Comparison of ENCODE assay signal across 8 cellular contexts in genomic region chr17:61410555-61411089, GRCh38. TPM values are rescaled to one million over a fixed set of nuclear protein-coding genes. Genes with fewer than 3 reads are reported as not detected.
A peak's percentile ranks its signal among the peaks of the same experiment; 100 is the strongest.
DNase-seq lines count a peak whose midpoint lies in the region; ATAC-seq and TF ChIP-seq lines count a peak whose summit lies in the region.

No MANE protein-coding gene starts in this region.

- H3K36me3 ChIP-seq in endodermal cell (ENCODE audit: control insufficient read depth, insufficient read depth, low read length) = no peaks in the 10 kb centered on the region

- peaks cover 11% of the 10 kb centered on the region for H3K4me1 Mint-ChIP-seq in endodermal cell

- H3K27ac ChIP-seq in endodermal cell (ENCODE audit: low read depth, low read length) = no peak overlapping the region

- peak overlapping the region; percentile 60 for H3K4me3 Mint-ChIP-seq in endodermal cell

- DNase-seq in CD1c-positive myeloid dendritic cell (ENCODE audit: extremely low spot score) (peak; percentile 51), endodermal cell (peak; percentile 98), mucosa of gallbladder (ENCODE audit: low spot score) (peak; percentile 77)
- DNase-seq in activated CD8-positive, alpha-beta memory T cell treated with anti-CD3 and anti-CD28 coated beads for 4 hours (ENCODE audit: low read depth in 2 of 2) = peak; percentile 47
- DNase-seq in stimulated activated CD8-positive, alpha-beta memory T cell treated with anti-CD3 and anti-CD28 coated beads, Interleukin-4, amount 100 ng/mL, for 4 hours (ENCODE audit: low read depth in 2 of 2, low spot score in 1 of 2) = peak; percentile 47 to 51

- H3K9me3 ChIP-seq in endodermal cell (ENCODE audit: control insufficient read depth, low read length) = no peaks in the 10 kb centered on the region

- no peak overlapping the region for H3K27ac Mint-ChIP-seq in endodermal cell

- no peak for ATAC-seq in GM18873 (IDR thresholded peaks at IDR 0.05; ENCODE audit: low FRiP score, unreplicated experiment)
- ATAC-seq in GM21619 (IDR thresholded peaks at IDR 0.05; ENCODE audit: unreplicated experiment) = no peak

- H3K27me3 Mint-ChIP-seq in endodermal cell (ENCODE audit: insufficient read depth) = peaks cover 84% of the 10 kb centered on the region

- H3K4me1 ChIP-seq in endodermal cell (ENCODE audit: control insufficient read depth, insufficient read depth, low read length) = no peaks in the 10 kb centered on the region

- H3K9ac ChIP-seq in endodermal cell (ENCODE audit: extremely low read depth, low read length, poor library complexity, severe bottlenecking) = no peak overlapping the region

- TF ChIP-seq CTCF in LNCAP (IDR thresholded peaks at IDR 0.05) = peak; percentile 8; the same call in 1 of the 2 replicates
- peak; percentile 77 for TF ChIP-seq CTCF in endodermal cell (conservative IDR thresholded peaks at IDR 0.05)

- peaks cover 98% of the 10 kb centered on the region for H3K27me3 ChIP-seq in endodermal cell (ENCODE audit: control insufficient read depth, insufficient read depth, low read length, poor library complexity, severe bottlenecking)

- H3K4me3 ChIP-seq in endodermal cell (ENCODE audit: low read length) = peak overlapping the region; percentile 40

- WGBS in endodermal cell (ENCODE audit: insufficient coverage in 1 of 2, insufficient read length in 1 of 2), 2 experiments = 4% methylated on average over 23 to 48 of the region's 48 CpGs

- H3K36me3 Mint-ChIP-seq in endodermal cell (ENCODE audit: low read depth) = no peaks in the 10 kb centered on the region

- H3K9me3 Mint-ChIP-seq in endodermal cell = no peaks in the 10 kb centered on the region

RNA-seq across cellular contexts. Expression of gene TBX2, which starts 11.0 kb away (rescaled TPM):
- total RNA-seq in endodermal cell (under 1 TPM in 1 of 2 donors, not detected in 1; 0.07 TPM), mucosa of gallbladder (33.9 TPM)
- 2.8 TPM for polyA plus RNA-seq in endodermal cell (2013, experiment 1 of 2)
- polyA plus RNA-seq in endodermal cell (2013, experiment 2 of 2) = 2.1 TPM

RNA-seq across cellular contexts. Expression of gene TBX4, which starts 41.6 kb away (rescaled TPM):
- total RNA-seq in endodermal cell (not detected), mucosa of gallbladder (1.6 TPM)
- polyA plus RNA-seq in endodermal cell (2013, experiment 1 of 2) = 1.5 TPM
- 1.4 TPM for polyA plus RNA-seq in endodermal cell (2013, experiment 2 of 2)

Comparison
In these comparisons a context has a peak if more than half of its experiments do, and no peak if none do; other contexts are left out.
1. DNase-seq: peak in every context shown above with its lines; median percentile 98 in endodermal cell; 77 in mucosa of gallbladder; 51 in CD1c-positive myeloid dendritic cell; 49 in stimulated activated CD8-positive, alpha-beta memory T cell treated with anti-CD3 and anti-CD28 coated beads, Interleukin-4, amount 100 ng/mL, for 4 hours; 47 in activated CD8-positive, alpha-beta memory T cell treated with anti-CD3 and anti-CD28 coated beads for 4 hours.
2. RNA of gene TBX2, which starts 11.0 kb away (total RNA-seq): 33.9 TPM in mucosa of gallbladder (single experiment); 0.07 TPM in endodermal cell; every median in the first group is over 10 times any median in the second.